Comparison of ENCODE assay signal across 10 cellular contexts in the genomic region with DNA sequence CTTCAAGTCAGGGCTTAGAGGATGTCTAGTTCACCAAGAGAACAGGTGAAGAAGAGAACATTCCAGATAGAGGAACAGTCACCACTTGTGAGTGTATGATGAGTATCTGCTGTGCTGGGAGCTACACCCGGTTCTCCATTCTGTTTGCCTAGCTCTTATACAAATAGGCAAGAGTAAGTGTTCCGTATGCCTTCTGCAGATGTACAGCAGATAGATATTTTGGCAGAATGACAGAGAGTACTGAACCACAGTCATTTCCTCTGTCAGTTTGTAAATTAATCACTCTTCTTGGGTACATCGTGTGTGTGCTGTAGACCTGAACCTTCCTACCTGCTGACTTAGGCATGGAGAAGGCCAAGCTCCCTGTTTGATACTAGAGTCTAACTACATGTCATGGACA.
DNase-seq lines count a peak whose midpoint lies in the region; ATAC-seq and TF ChIP-seq lines count a peak whose summit lies in the region.
"Had no signal": no experiment of that assay in that cellular context is flagged by ENCODE, and none has a peak within 500 bp of the region (broad histone marks: within the 10 kb centered on the region; RNA-seq: fewer than 3 reads in every experiment).

No MANE protein-coding gene starts in this region.

- no peaks in the 10 kb centered on the region for H3K4me1 ChIP-seq in right lobe of liver

- DNase-seq in NCI-H1105 (lab: John Stamatoyannopoulos, UW) (peak; percentile 30), iris pigment epithelial cell (ENCODE audit: low read depth) (peak; percentile 22), right lobe of liver (no peak), NCI-H526 (lab: John Stamatoyannopoulos, UW) (no peak)
- no peak for DNase-seq in NK-92 treated with Interleukin-12 subunit alpha and Interleukin-12 subunit beta, amount 100 ng/mL, for 24 hours (lab: John Stamatoyannopoulos, UW)
- no peak for DNase-seq in activated CD4-positive, alpha-beta T cell treated with anti-CD3 and anti-CD28 coated beads for 1 hour
- DNase-seq: activated CD4-positive, alpha-beta memory T cell treated with anti-CD3 and anti-CD28 coated beads, Interleukin-2, amount 10 ng/mL, durations not matched to agents 7 days and 5 days had no signal

- no peaks in the 10 kb centered on the region for H3K9me3 ChIP-seq in right lobe of liver

- TF ChIP-seq POLR2A in right lobe of liver (IDR thresholded peaks at IDR 0.05), result no peak

- intact Hi-C loops in right lobe of liver (cut with DNase I), result no loop called here

- ATAC-seq in GM18520 (IDR thresholded peaks at IDR 0.05; ENCODE audit: unreplicated experiment) (peak; percentile 80), GM21723 (IDR thresholded peaks at IDR 0.05; ENCODE audit: unreplicated experiment) (peak; percentile 60), right lobe of liver (no peak)

- no peaks in the 10 kb centered on the region for H3K27me3 ChIP-seq in right lobe of liver

- no peak overlapping the region for H3K27ac ChIP-seq in right lobe of liver
- H3K27ac ChIP-seq: SK-N-MC had no signal

- TF ChIP-seq CTCF in right lobe of liver (IDR thresholded peaks at IDR 0.05), result no peak

- 23% methylated on average over 2 of the region's 3 CpGs for WGBS in right lobe of liver (ENCODE audit: insufficient coverage, low coverage, low lambda C conversion rate, missing lambda C conversion rate)

- peaks cover 0 to 1% (median 0%) of the 10 kb centered on the region in 4 donors for H3K36me3 ChIP-seq in right lobe of liver

- no peak overlapping the region for H3K4me3 ChIP-seq in right lobe of liver
- H3K4me3 ChIP-seq: SK-N-MC had no signal

Comparison
In these comparisons a context has a peak if more than half of its experiments do, and no peak if none do; other contexts are left out.
1. ATAC-seq: peak in GM18520 (single experiment) and GM21723 (single experiment); none in right lobe of liver (0 of 4).
2. DNase-seq: peak in NCI-H1105 (single experiment) and iris pigment epithelial cell (single experiment); none in right lobe of liver (0 of 3), NK-92 treated with Interleukin-12 subunit alpha and Interleukin-12 subunit beta, amount 100 ng/mL, for 24 hours (single experiment), NCI-H526 (0 of 2) and activated CD4-positive, alpha-beta T cell treated with anti-CD3 and anti-CD28 coated beads for 1 hour (single experiment).